In the genomic region with DNA sequence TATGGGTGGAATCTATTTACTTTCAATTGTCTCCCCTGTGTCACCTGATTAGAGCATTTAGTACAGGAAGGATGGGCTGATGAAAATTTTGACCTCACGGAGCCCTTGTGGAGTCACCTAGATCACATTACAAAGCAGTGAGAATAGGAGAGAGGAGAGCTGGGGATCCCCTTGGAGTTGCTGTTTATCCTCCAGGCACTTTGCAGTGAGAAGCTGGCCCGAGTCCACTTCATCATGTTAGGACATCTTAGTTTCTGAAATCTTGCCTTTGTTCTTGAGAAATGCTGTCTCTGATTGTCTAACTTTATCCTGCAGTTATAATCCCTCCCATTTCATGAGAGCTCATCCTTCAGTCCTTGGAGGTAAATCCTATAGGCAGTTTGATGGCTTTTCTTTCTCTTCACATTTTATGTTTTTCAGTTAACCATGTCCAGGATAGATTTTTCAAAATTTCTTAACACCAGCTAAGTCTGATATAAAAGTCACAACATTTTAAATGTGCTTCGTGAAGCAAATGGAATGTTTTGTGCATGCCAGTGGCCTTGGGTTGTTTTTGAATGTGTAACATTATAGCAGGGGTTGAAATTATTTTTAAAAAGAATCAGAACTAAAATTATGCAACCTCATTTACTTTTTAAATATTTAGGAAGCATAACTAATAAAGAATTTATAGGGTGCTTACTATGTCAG, we compare ENCODE assay signal across 1 cellular context.
TF ChIP-seq lines count a peak whose summit lies in the region.

No MANE protein-coding gene starts in this region.

TF ChIP-seq in WTC11, 78 proteins besides CTCF, POLR2A, EP300 and RAD21 (continued from another document):
- TF ChIP-seq AFF4 (CRISPR knock-in tag; IDR thresholded peaks at IDR 0.05; ENCODE audit: borderline replicate concordance), result no peak
- no peak for TF ChIP-seq JUN (CRISPR knock-in tag; IDR thresholded peaks at IDR 0.05)
- no peak for TF ChIP-seq ZNF416 (CRISPR knock-in tag; IDR thresholded peaks at IDR 0.05)
